In genomic region chr22:24629069-24629468, GRCh38 we compare ENCODE assay signal across 7 cellular contexts. TPM values are rescaled to one million over a fixed set of nuclear protein-coding genes. Genes with fewer than 3 reads are reported as not detected.
A peak's percentile ranks its signal among the peaks of the same experiment; 100 is the strongest.
DNase-seq lines count a peak whose midpoint lies in the region; ATAC-seq and TF ChIP-seq lines count a peak whose summit lies in the region.
"Not testable (repeated sequence)": the region's sequence is repeated elsewhere in the genome, so short reads cannot be mapped to it uniquely, and the experiment has no call there.

No MANE protein-coding gene starts in this region.

- not testable (repeated sequence) for H3K9me3 ChIP-seq in Panc1 (ENCODE audit: control insufficient read depth, insufficient read depth, low read depth, low read length); endodermal cell (ENCODE audit: control insufficient read depth, low read length)

- H3K9me3 Mint-ChIP-seq in activated T-cell treated with anti-CD3 and anti-CD28 coated beads, Interleukin-2, amount 50 U/mL, for 72 hours; endodermal cell: not testable (repeated sequence)

- not testable (repeated sequence) for BruUV-seq in Panc1 (replicated peaks; lab: Mats Ljungman, UMichigan)

- not testable (repeated sequence) for H3K27ac Mint-ChIP-seq in activated T-cell treated with anti-CD3 and anti-CD28 coated beads, Interleukin-2, amount 50 U/mL, for 72 hours; endodermal cell

- H3K27me3 Mint-ChIP-seq in activated T-cell treated with anti-CD3 and anti-CD28 coated beads, Interleukin-2, amount 50 U/mL, for 72 hours (ENCODE audit: low read depth); endodermal cell (ENCODE audit: insufficient read depth): not testable (repeated sequence)

- in situ Hi-C loops in Panc1 (cut with HindIII; ENCODE audit: low pct_unique_long_range_greater_than_20kb, low sequenced_read_pairs) = not testable (repeated sequence)

- CTCF ChIA-PET in Panc1 (lab: Charles Lee) = not testable (repeated sequence)

- H3K36me3 Mint-ChIP-seq in activated T-cell treated with anti-CD3 and anti-CD28 coated beads, Interleukin-2, amount 50 U/mL, for 72 hours (ENCODE audit: insufficient read depth in 2 of 2) = not testable (repeated sequence)
- peaks cover 10% of the 10 kb centered on the region for H3K36me3 Mint-ChIP-seq in endodermal cell (ENCODE audit: low read depth)

- not testable (repeated sequence) for H3K36me3 ChIP-seq in KMS-11 (ENCODE audit: insufficient read depth); Panc1 (ENCODE audit: control insufficient read depth, insufficient read depth, low read length); endodermal cell (ENCODE audit: control insufficient read depth, insufficient read depth, low read length)

- TF ChIP-seq CTCF in KMS-11 (conservative IDR thresholded peaks at IDR 0.05; ENCODE audit: low read depth, low read length) = peak; percentile 30; the same call in 1 of the 2 replicates
- peak; percentile 53 for TF ChIP-seq CTCF in Panc1 (IDR thresholded peaks at IDR 0.05)
- TF ChIP-seq CTCF in endodermal cell (conservative IDR thresholded peaks at IDR 0.05) = peak; percentile 73

- H3K79me2 ChIP-seq in KMS-11 (ENCODE audit: insufficient read depth, low read depth) = not testable (repeated sequence)

- intact Hi-C loops in Panc1 (cut with micrococcal nuclease; ENCODE audit: unreplicated experiment) = not testable (repeated sequence)

- POLR2A ChIA-PET in Panc1 (lab: Charles Lee) = not testable (repeated sequence)

- not testable (repeated sequence) for H3K4me3 Mint-ChIP-seq in activated T-cell treated with anti-CD3 and anti-CD28 coated beads, Interleukin-2, amount 50 U/mL, for 72 hours; endodermal cell

- not testable (repeated sequence) for ATAC-seq in Panc1; activated T-cell treated with anti-CD3 and anti-CD28 coated beads, Interleukin-2, amount 50 U/mL, for 72 hours (replicated peaks in 1 of 2)

- not testable (repeated sequence) for H3K4me3 ChIP-seq in KMS-11 (IDR thresholded peaks at IDR 0.05; ENCODE audit: insufficient read depth, low read depth, low read length); Panc1 (ENCODE audit: low read depth in 2 of 2, low read length in 2 of 2); endodermal cell (ENCODE audit: low read length)

- H3K4me1 Mint-ChIP-seq in activated T-cell treated with anti-CD3 and anti-CD28 coated beads, Interleukin-2, amount 50 U/mL, for 72 hours (ENCODE audit: low read depth) = not testable (repeated sequence)
- peaks cover 27% of the 10 kb centered on the region for H3K4me1 Mint-ChIP-seq in endodermal cell

- H3K9ac ChIP-seq in KMS-11; endodermal cell (ENCODE audit: extremely low read depth, low read length, poor library complexity, severe bottlenecking): not testable (repeated sequence)

- not testable (repeated sequence) for H3K27me3 ChIP-seq in KMS-11 (ENCODE audit: insufficient read depth, low read depth); Panc1 (ENCODE audit: control insufficient read depth, insufficient read depth, low read length); endodermal cell (ENCODE audit: control insufficient read depth, insufficient read depth, low read length, poor library complexity, severe bottlenecking)

- not testable (repeated sequence) for H3K4me1 ChIP-seq in KMS-11 (ENCODE audit: low read depth, poor library complexity, severe bottlenecking); Panc1 (ENCODE audit: control insufficient read depth, insufficient read depth, low read length); endodermal cell (ENCODE audit: control insufficient read depth, insufficient read depth, low read length)

- H2AFZ ChIP-seq in KMS-11 (ENCODE audit: low read depth) = not testable (repeated sequence)

- H3K4me2 ChIP-seq in KMS-11 = not testable (repeated sequence)

- not testable (repeated sequence) for H3K27ac ChIP-seq in KMS-11; Panc1 (ENCODE audit: low read length); endodermal cell (ENCODE audit: low read depth, low read length)

- 40 to 92% methylated on average over 1 to 7 of the region's 11 CpGs for WGBS in endodermal cell (ENCODE audit: insufficient coverage in 1 of 2, insufficient read length in 1 of 2), 2 experiments

- DNase-seq in EH (ENCODE audit: low read depth) (peak; percentile 38), endodermal cell (peak; percentile 78), kidney tubule cell (ENCODE audit: low spot score) (peak; percentile 20), renal cortical epithelial cell (ENCODE audit: low read depth) (peak; percentile 35)
- DNase-seq in Panc1 (ENCODE audit: low read depth, low spot score) = not testable (repeated sequence)
- DNase-seq in activated T-cell treated with anti-CD3 and anti-CD28 coated beads, Interleukin-2, amount 50 U/mL, for 72 hours = peak; percentile 17 to 27

- H4K20me1 ChIP-seq in KMS-11 (ENCODE audit: insufficient read depth) = not testable (repeated sequence)

RNA-seq across cellular contexts. Expression of gene GGT1, which starts 26.1 kb away (rescaled TPM):
- total RNA-seq in Panc1 (2021; ENCODE audit: unreplicated experiment) (2.6 TPM), endodermal cell (10 to 100 TPM; 22.4 to 52.8 TPM), renal cortical epithelial cell (118 and 145 TPM in 2 replicates)
- polyA plus RNA-seq in Panc1 (2012; ENCODE audit: insufficient read length) = 5.5 TPM
- 10 to 100 TPM; 34.4 to 47.6 TPM for total RNA-seq in activated T-cell treated with anti-CD3 and anti-CD28 coated beads, Interleukin-2, amount 50 U/mL, for 72 hours
- polyA plus RNA-seq in endodermal cell (2013, experiment 1 of 2) = 6.2 TPM
- polyA plus RNA-seq in endodermal cell (2013, experiment 2 of 2) = 6.4 TPM

RNA-seq across cellular contexts. Expression of gene LRRC75B, which starts 36.2 kb away (rescaled TPM):
- 4.1 TPM for total RNA-seq in Panc1 (2021; ENCODE audit: unreplicated experiment)
- polyA plus RNA-seq in Panc1 (2012; ENCODE audit: insufficient read length) = 8.3 TPM
- total RNA-seq in activated T-cell treated with anti-CD3 and anti-CD28 coated beads, Interleukin-2, amount 50 U/mL, for 72 hours = 1 to 10 TPM; 1.2 to 2.0 TPM
- 10 to 100 TPM; 27.4 to 31.2 TPM for total RNA-seq in endodermal cell
- 30.7 TPM for polyA plus RNA-seq in endodermal cell (2013, experiment 1 of 2)
- 24.6 TPM for polyA plus RNA-seq in endodermal cell (2013, experiment 2 of 2)
- 7.8 and 8.2 TPM in 2 replicates for total RNA-seq in renal cortical epithelial cell
